In genomic region chr18:616380-616995, GRCh38 we compare ENCODE assay signal across 8 cellular contexts. TPM values are rescaled to one million over a fixed set of nuclear protein-coding genes. Genes with fewer than 3 reads are reported as not detected.
DNase-seq lines count a peak whose midpoint lies in the region; ATAC-seq and TF ChIP-seq lines count a peak whose summit lies in the region.

No MANE protein-coding gene starts in this region.

- H3K4me3 Mint-ChIP-seq in CD4-positive, alpha-beta memory T cell = no peak overlapping the region
- H3K4me3 Mint-ChIP-seq in chondrocyte (ENCODE audit: unreplicated experiment) = no peak overlapping the region

- POLR2A ChIA-PET in CD4-positive, alpha-beta memory T cell (lab: Charles Lee; ENCODE audit: partially characterized antibody) = no interaction called here

- no peak overlapping the region for H3K27ac ChIP-seq in CD4-positive, alpha-beta memory T cell (ENCODE audit: low read depth, low read length)
- H3K27ac ChIP-seq in effector memory CD4-positive, alpha-beta T cell (ENCODE audit: insufficient read depth, low read length, poor library complexity, severe bottlenecking) = no peak overlapping the region

- no peaks in the 10 kb centered on the region for H3K4me1 ChIP-seq in CD4-positive, alpha-beta memory T cell (ENCODE audit: insufficient read depth, low read length)
- no peaks in the 10 kb centered on the region for H3K4me1 ChIP-seq in effector memory CD4-positive, alpha-beta T cell (ENCODE audit: control insufficient read depth, insufficient read depth, low read length, poor library complexity, severe bottlenecking)

- no peaks in the 10 kb centered on the region for H3K36me3 ChIP-seq in CD4-positive, alpha-beta memory T cell (ENCODE audit: insufficient read depth, low read length)
- no peaks in the 10 kb centered on the region for H3K36me3 ChIP-seq in effector memory CD4-positive, alpha-beta T cell (ENCODE audit: control insufficient read depth, insufficient read depth, low read length)

- peak in 4 of 5 donors; percentile 19 to 28 (median 25) for DNase-seq in CD4-positive, alpha-beta memory T cell
- DNase-seq in NCI-H82 (lab: John Stamatoyannopoulos, UW) (peak; percentile 88), chondrocyte (ENCODE audit: low spot score) (no peak), lung microvascular endothelial cell (ENCODE audit: low read depth in 2 of 2) (peak; percentile 67 to 79)
- DNase-seq in effector memory CD4-positive, alpha-beta T cell = no peak
- no peak for DNase-seq in activated CD4-positive, alpha-beta T cell treated with anti-CD3 and anti-CD28 coated beads, Interleukin-2, amount 50 U/mL, for 48 hours

- no peak overlapping the region for H3K4me3 ChIP-seq in CD4-positive, alpha-beta memory T cell (ENCODE audit: low read length in 2 of 2)
- no peak overlapping the region for H3K4me3 ChIP-seq in effector memory CD4-positive, alpha-beta T cell (ENCODE audit: insufficient read depth, low read depth, low read length, poor library complexity, severe bottlenecking)

- no peak overlapping the region for H3K27ac Mint-ChIP-seq in CD4-positive, alpha-beta memory T cell
- H3K27ac Mint-ChIP-seq in chondrocyte (ENCODE audit: unreplicated experiment) = no peak overlapping the region

- H3K4me1 Mint-ChIP-seq in CD4-positive, alpha-beta memory T cell = no peaks in the 10 kb centered on the region
- H3K4me1 Mint-ChIP-seq in chondrocyte (ENCODE audit: low read depth) = no peaks in the 10 kb centered on the region

- H3K36me3 Mint-ChIP-seq in CD4-positive, alpha-beta memory T cell = no peaks in the 10 kb centered on the region
- H3K36me3 Mint-ChIP-seq in chondrocyte (ENCODE audit: low read depth) = no peaks in the 10 kb centered on the region

- no peaks in the 10 kb centered on the region for H3K9me3 Mint-ChIP-seq in CD4-positive, alpha-beta memory T cell
- H3K9me3 Mint-ChIP-seq in chondrocyte (ENCODE audit: low read depth) = no peaks in the 10 kb centered on the region

- ATAC-seq in GM21576 (IDR thresholded peaks at IDR 0.05; ENCODE audit: unreplicated experiment) = peak; percentile 53
- ATAC-seq in GM19328 (IDR thresholded peaks at IDR 0.05; ENCODE audit: unreplicated experiment) = no peak

- no peaks in the 10 kb centered on the region for H3K27me3 ChIP-seq in CD4-positive, alpha-beta memory T cell (ENCODE audit: insufficient read depth, low read length)
- no peaks in the 10 kb centered on the region for H3K27me3 ChIP-seq in effector memory CD4-positive, alpha-beta T cell (replicated peaks; ENCODE audit: control insufficient read depth, insufficient read depth, low read length, poor library complexity, severe bottlenecking)

- intact Hi-C loops in CD4-positive, alpha-beta memory T cell (cut with micrococcal nuclease) = loop anchor here (10.0 kb wide), 1 partner anchor 352 kb away; the partner anchor contains the start of gene THOC1

- H3K27me3 Mint-ChIP-seq in CD4-positive, alpha-beta memory T cell = peaks cover 3 to 5% of the 10 kb centered on the region in 2 donors
- H3K27me3 Mint-ChIP-seq in chondrocyte (ENCODE audit: low read depth) = no peaks in the 10 kb centered on the region

- TF ChIP-seq CTCF in chondrocyte (IDR thresholded peaks at IDR 0.05) = peak; percentile 98

- CTCF ChIA-PET in CD4-positive, alpha-beta memory T cell (lab: Charles Lee; ENCODE audit: partially characterized antibody) = interaction anchor here (0.5 to 1.9 kb wide), 2 partner anchors 8 to 163 kb away, joined by 3 to 7 read pairs; no protein-coding TSS in a partner anchor

- no peaks in the 10 kb centered on the region for H3K9me3 ChIP-seq in CD4-positive, alpha-beta memory T cell (ENCODE audit: control insufficient read depth in 1 of 2, low read length in 2 of 2)
- H3K9me3 ChIP-seq in effector memory CD4-positive, alpha-beta T cell (ENCODE audit: control insufficient read depth, low read length) = no peaks in the 10 kb centered on the region

RNA-seq across cellular contexts. Expression of gene CLUL1, which starts 19.7 kb away (rescaled TPM):
- not detected for total RNA-seq in CD4-positive, alpha-beta memory T cell
- not detected for polyA plus RNA-seq in CD4-positive, alpha-beta memory T cell
- total RNA-seq in chondrocyte = not detected in 3 replicates
- total RNA-seq in lung microvascular endothelial cell = not detected in 2 replicates

RNA-seq across cellular contexts. Expression of gene CETN1, which starts 36.3 kb away (rescaled TPM):
- not detected for total RNA-seq in CD4-positive, alpha-beta memory T cell
- not detected for polyA plus RNA-seq in CD4-positive, alpha-beta memory T cell
- not detected in 3 replicates for total RNA-seq in chondrocyte
- total RNA-seq in lung microvascular endothelial cell = not detected in 2 replicates

RNA-seq across cellular contexts. Expression of gene TYMS, which starts 41.0 kb away (rescaled TPM):
- total RNA-seq in CD4-positive, alpha-beta memory T cell = not detected
- polyA plus RNA-seq in CD4-positive, alpha-beta memory T cell = under 1 TPM in 1 of 2 donors, not detected in 1; 0.33 TPM
- 24.7 to 49.5 TPM (median 25.1 TPM) in 3 replicates for total RNA-seq in chondrocyte
- 7.7 and 25.3 TPM in 2 replicates for total RNA-seq in lung microvascular endothelial cell

Comparison
In these comparisons a context has a peak if more than half of its experiments do, and no peak if none do; other contexts are left out.
1. DNase-seq: peak in CD4-positive, alpha-beta memory T cell (4 of 5), NCI-H82 (single experiment) and lung microvascular endothelial cell (2 of 2); none in chondrocyte (single experiment), effector memory CD4-positive, alpha-beta T cell (0 of 3) and activated CD4-positive, alpha-beta T cell treated with anti-CD3 and anti-CD28 coated beads, Interleukin-2, amount 50 U/mL, for 48 hours (0 of 2).